28 cellular contexts compared by ENCODE assay signal in genomic region chr11:47280099-47280498, GRCh38.
"Had no signal": no experiment of that assay in that cellular context is flagged by ENCODE, and none has a peak within 500 bp of the region (broad histone marks: within the 10 kb centered on the region; RNA-seq: fewer than 3 reads in every experiment).

No MANE protein-coding gene starts in this region.

- DNase-seq: dermis blood vessel endothelial cell; effector memory CD8-positive, alpha-beta T cell; foreskin fibroblast; hypothalamus; immature natural killer cell; islet precursor cell; kidney glomerular epithelial cell; mesenchymal stem cell; naive B cell; pancreas; stimulated activated CD4-positive, alpha-beta T cell treated with anti-CD3 and anti-CD28 coated beads, Interleukin-2, amount 100 ng/mL, for 24 hours; stimulated activated CD4-positive, alpha-beta T cell treated with anti-CD3 and anti-CD28 coated beads, Interleukin-4, amount 100 ng/mL, for 4 hours; stimulated activated naive CD8-positive, alpha-beta T cell treated with anti-CD3 and anti-CD28 coated beads, Interleukin-15, Interleukin-2, amounts not matched to agents 100 U/mL and 50 U/mL, for 24 hours; substantia nigra; testis had no signal

- H3K9me3 ChIP-seq: gastroesophageal sphincter, mucosa of descending colon, neutrophil, pancreas, testis, tibial artery had no signal

- ATAC-seq: effector memory CD8-positive, alpha-beta T cell; esophagus mucosa; gastroesophageal sphincter; mucosa of descending colon; natural killer cell treated with Interleukin-12 subunit alpha and Interleukin-12 subunit beta and Interleukin-15 and Interleukin-18, amount 100 ng/mL, for 72 hours; pancreas; sciatic nerve; stimulated activated memory B cell treated with anti-CD40 and anti-IgM and Interleukin-4, amounts not matched to agents 10 μg/mL and 1 μg/mL and 100 μg/mL, for 72 hours; stimulated activated naive CD8-positive, alpha-beta T cell treated with anti-CD3 and anti-CD28 coated beads, Interleukin-15, Interleukin-2, amounts not matched to agents 100 U/mL and 50 U/mL, for 24 hours had no signal

- H3K27ac ChIP-seq: coronary artery, epithelial cell of prostate, gastroesophageal sphincter, neutrophil, pancreas, testis, tibial artery had no signal

- H3K4me3 Mint-ChIP-seq: effector memory CD8-positive, alpha-beta T cell; immature natural killer cell; mesothelial cell of epicardium; naive B cell; natural killer cell treated with Interleukin-12 subunit alpha and Interleukin-12 subunit beta and Interleukin-15 and Interleukin-18, amount 100 ng/mL, for 72 hours; neural crest cell; stimulated activated memory B cell treated with anti-CD40 and anti-IgM and Interleukin-4, amounts not matched to agents 10 μg/mL and 1 μg/mL and 100 μg/mL, for 72 hours; type B pancreatic cell had no signal

- H3K4me3 ChIP-seq: coronary artery, gastroesophageal sphincter, mucosa of descending colon, pancreas, testis, tibial artery had no signal

- H3K4me1 ChIP-seq: pancreas, testis, tibial artery had no signal

- H3K9me3 Mint-ChIP-seq: effector memory CD8-positive, alpha-beta T cell; immature natural killer cell; mesothelial cell of epicardium; naive B cell; natural killer cell treated with Interleukin-12 subunit alpha and Interleukin-12 subunit beta and Interleukin-15 and Interleukin-18, amount 100 ng/mL, for 72 hours; neural crest cell; stimulated activated memory B cell treated with anti-CD40 and anti-IgM and Interleukin-4, amounts not matched to agents 10 μg/mL and 1 μg/mL and 100 μg/mL, for 72 hours; type B pancreatic cell had no signal

- H3K27me3 Mint-ChIP-seq: effector memory CD8-positive, alpha-beta T cell; naive B cell; natural killer cell treated with Interleukin-12 subunit alpha and Interleukin-12 subunit beta and Interleukin-15 and Interleukin-18, amount 100 ng/mL, for 72 hours; stimulated activated memory B cell treated with anti-CD40 and anti-IgM and Interleukin-4, amounts not matched to agents 10 μg/mL and 1 μg/mL and 100 μg/mL, for 72 hours; type B pancreatic cell had no signal

- H3K27me3 ChIP-seq: gastroesophageal sphincter, neutrophil, pancreas, testis, tibial artery had no signal

- H3K4me1 Mint-ChIP-seq: mesothelial cell of epicardium; neural crest cell; stimulated activated memory B cell treated with anti-CD40 and anti-IgM and Interleukin-4, amounts not matched to agents 10 μg/mL and 1 μg/mL and 100 μg/mL, for 72 hours had no signal

- H3K27ac Mint-ChIP-seq: immature natural killer cell; mesothelial cell of epicardium; natural killer cell treated with Interleukin-12 subunit alpha and Interleukin-12 subunit beta and Interleukin-15 and Interleukin-18, amount 100 ng/mL, for 72 hours; stimulated activated memory B cell treated with anti-CD40 and anti-IgM and Interleukin-4, amounts not matched to agents 10 μg/mL and 1 μg/mL and 100 μg/mL, for 72 hours; type B pancreatic cell had no signal
